26 cellular contexts compared by ENCODE assay signal in genomic region chr11:13927496-13927895, GRCh38. TPM values are rescaled to one million over a fixed set of nuclear protein-coding genes. Genes with fewer than 3 reads are reported as not detected.
"Had no signal": no experiment of that assay in that cellular context is flagged by ENCODE, and none has a peak within 500 bp of the region (broad histone marks: within the 10 kb centered on the region; RNA-seq: fewer than 3 reads in every experiment).

No MANE protein-coding gene starts in this region.

- H3K4me3 ChIP-seq: ascending aorta, body of pancreas, cardiac muscle cell had no signal

- H3K27me3 ChIP-seq: ascending aorta, body of pancreas, cardiac muscle cell had no signal

- H3K4me3 Mint-ChIP-seq: activated CD8-positive, alpha-beta T cell treated with anti-CD3 and anti-CD28 coated beads for 36 hours; activated naive CD4-positive, alpha-beta T cell treated with anti-CD3 and anti-CD28 coated beads, Interleukin-2, amount 50 U/mL, for 24 hours; activated T-helper 1 cell treated with anti-CD3 and anti-CD28 coated beads, Interleukin-12 subunit alpha, Interleukin-12 subunit beta, Interleukin-2, Interleukin-4 antibody, amounts not matched to agents 30 ng/mL and 10 ng/mL and 1 ng/mL, durations not matched to agents 14 hours and 24 hours and 36 hours; T-helper 1 cell treated with Interleukin-12 subunit alpha and Interleukin-12 subunit beta and Interleukin-4 antibody, amounts not matched to agents 30 μg/mL and 1 μg/mL, for 36 hours had no signal

- H3K9me3 ChIP-seq: ascending aorta, body of pancreas had no signal

- H3K9me3 Mint-ChIP-seq: activated naive CD4-positive, alpha-beta T cell treated with anti-CD3 and anti-CD28 coated beads, Interleukin-2, amount 50 U/mL, for 24 hours; activated T-helper 1 cell treated with anti-CD3 and anti-CD28 coated beads, Interleukin-12 subunit alpha, Interleukin-12 subunit beta, Interleukin-2, Interleukin-4 antibody, amounts not matched to agents 30 ng/mL and 10 ng/mL and 1 ng/mL, durations not matched to agents 14 hours and 24 hours and 36 hours had no signal

- DNase-seq: activated CD4-positive, alpha-beta T cell treated with anti-CD3 and anti-CD28 coated beads for 4 hours; activated CD8-positive, alpha-beta memory T cell treated with anti-CD3 and anti-CD28 coated beads, Interleukin-2, amount 50 U/mL, for 4 hours; activated CD8-positive, alpha-beta T cell treated with anti-CD3 and anti-CD28 coated beads for 36 hours; activated effector memory CD4-positive, alpha-beta T cell treated with Interleukin-2 at 50 U/mL for 16 hours; activated naive CD4-positive, alpha-beta T cell; activated T-cell treated with anti-CD3 and anti-CD28 coated beads, Interleukin-2, amount 50 U/mL, for 1 hour; body of pancreas; IMR-90; KG1; NCI-H1048; NCI-H146; NCI-H187 treated with DMSO at 0.1 percent for 48 hours; NCI-H2081 treated with DMSO at 0.1 percent for 48 hours; NCI-H2171; NCI-H2227 treated with DMSO at 0.1 percent for 48 hours; NCI-H526; NCI-H82; PC-3; SHP77 treated with DMSO at 0.1 percent for 48 hours had no signal

- H3K4me1 ChIP-seq: ascending aorta had no signal

- H3K27ac Mint-ChIP-seq: activated CD8-positive, alpha-beta T cell treated with anti-CD3 and anti-CD28 coated beads for 36 hours; activated naive CD4-positive, alpha-beta T cell treated with anti-CD3 and anti-CD28 coated beads, Interleukin-2, amount 50 U/mL, for 24 hours; activated T-helper 1 cell treated with anti-CD3 and anti-CD28 coated beads, Interleukin-12 subunit alpha, Interleukin-12 subunit beta, Interleukin-2, Interleukin-4 antibody, amounts not matched to agents 30 ng/mL and 10 ng/mL and 1 ng/mL, durations not matched to agents 14 hours and 24 hours and 36 hours; T-helper 1 cell treated with Interleukin-12 subunit alpha and Interleukin-12 subunit beta and Interleukin-4 antibody, amounts not matched to agents 30 μg/mL and 1 μg/mL, for 36 hours had no signal

- H3K27ac ChIP-seq: ascending aorta, body of pancreas, cardiac muscle cell had no signal

- H3K36me3 ChIP-seq: ascending aorta, cardiac muscle cell had no signal

- H3K27me3 Mint-ChIP-seq: activated CD8-positive, alpha-beta T cell treated with anti-CD3 and anti-CD28 coated beads for 36 hours; activated naive CD4-positive, alpha-beta T cell treated with anti-CD3 and anti-CD28 coated beads, Interleukin-2, amount 50 U/mL, for 24 hours had no signal

RNA-seq across cellular contexts. Expression of gene SPON1, which starts 35.0 kb away (rescaled TPM):
- total RNA-seq: LHCN-M2, PC-3, SK-MEL-5 had no signal
